In genomic region chr7:30754315-30754877, GRCh38 we compare ENCODE assay signal across 22 cellular contexts. TPM values are rescaled to one million over a fixed set of nuclear protein-coding genes. Genes with fewer than 3 reads are reported as not detected.
"Had no signal": no experiment of that assay in that cellular context is flagged by ENCODE, and none has a peak within 500 bp of the region (broad histone marks: within the 10 kb centered on the region; RNA-seq: fewer than 3 reads in every experiment).

No MANE protein-coding gene starts in this region.

- H3K36me3 ChIP-seq: ovary, sigmoid colon, uterus had no signal

- H3K4me3 ChIP-seq: ovary, uterus had no signal

- H3K27me3 ChIP-seq: ovary, sigmoid colon, testis, uterus had no signal

- H3K27ac Mint-ChIP-seq: activated CD8-positive, alpha-beta T cell treated with anti-CD3 and anti-CD28 coated beads, Interleukin-2, amount 10 ng/mL, durations not matched to agents 7 days and 5 days; activated naive CD4-positive, alpha-beta T cell treated with anti-CD3 and anti-CD28 coated beads, Interleukin-2, amount 10 ng/mL, durations not matched to agents 7 days and 5 days; activated T-cell treated with anti-CD3 and anti-CD28 coated beads, Interleukin-2, amount 50 U/mL, for 24 hours; activated T-helper 2 cell treated with anti-CD3 and anti-CD28 coated beads, Interferon-gamma antibody, Interleukin-2, Interleukin-4, amounts not matched to agents 10 μg/mL and 5 μg/mL and 100 μg/mL, durations not matched to agents 14 hours and 24 hours and 36 hours; effector memory CD8-positive, alpha-beta T cell; naive thymus-derived CD4-positive, alpha-beta T cell; stimulated activated memory B cell treated with anti-CD40 and anti-IgM and Interleukin-4, amounts not matched to agents 10 μg/mL and 1 μg/mL and 100 μg/mL, for 72 hours had no signal

- H3K9me3 Mint-ChIP-seq: activated naive CD4-positive, alpha-beta T cell treated with anti-CD3 and anti-CD28 coated beads, Interleukin-2, amount 10 ng/mL, durations not matched to agents 7 days and 5 days; activated T-cell treated with anti-CD3 and anti-CD28 coated beads, Interleukin-2, amount 50 U/mL, for 24 hours; activated T-helper 2 cell treated with anti-CD3 and anti-CD28 coated beads, Interferon-gamma antibody, Interleukin-2, Interleukin-4, amounts not matched to agents 10 μg/mL and 5 μg/mL and 100 μg/mL, durations not matched to agents 14 hours and 24 hours and 36 hours; effector memory CD8-positive, alpha-beta T cell had no signal

- H3K4me3 Mint-ChIP-seq: activated CD8-positive, alpha-beta T cell treated with anti-CD3 and anti-CD28 coated beads, Interleukin-2, amount 10 ng/mL, durations not matched to agents 7 days and 5 days; activated naive CD4-positive, alpha-beta T cell treated with anti-CD3 and anti-CD28 coated beads, Interleukin-2, amount 10 ng/mL, durations not matched to agents 7 days and 5 days; activated T-cell treated with anti-CD3 and anti-CD28 coated beads, Interleukin-2, amount 50 U/mL, for 24 hours; effector memory CD8-positive, alpha-beta T cell; naive thymus-derived CD4-positive, alpha-beta T cell; stimulated activated memory B cell treated with anti-CD40 and anti-IgM and Interleukin-4, amounts not matched to agents 10 μg/mL and 1 μg/mL and 100 μg/mL, for 72 hours had no signal

- H3K36me3 Mint-ChIP-seq: activated naive CD4-positive, alpha-beta T cell treated with anti-CD3 and anti-CD28 coated beads, Interleukin-2, amount 10 ng/mL, durations not matched to agents 7 days and 5 days; stimulated activated memory B cell treated with anti-CD40 and anti-IgM and Interleukin-4, amounts not matched to agents 10 μg/mL and 1 μg/mL and 100 μg/mL, for 72 hours had no signal

- H3K9me3 ChIP-seq: ovary, sigmoid colon, testis, uterus had no signal

- H3K27ac ChIP-seq: ovary had no signal

- ATAC-seq: activated CD8-positive, alpha-beta T cell treated with anti-CD3 and anti-CD28 coated beads, Interleukin-2, amount 10 ng/mL, durations not matched to agents 7 days and 5 days; effector memory CD8-positive, alpha-beta T cell; left lobe of liver; naive thymus-derived CD4-positive, alpha-beta T cell; stimulated activated memory B cell treated with anti-CD40 and anti-IgM and Interleukin-4, amounts not matched to agents 10 μg/mL and 1 μg/mL and 100 μg/mL, for 72 hours had no signal

- FAIRE-seq: astrocyte had no signal

- DNase-seq: activated CD4-positive, alpha-beta T cell treated with anti-CD3 and anti-CD28 coated beads for 48 hours; activated CD4-positive, CD25-positive, alpha-beta regulatory T cell; activated CD8-positive, alpha-beta T cell treated with anti-CD3 and anti-CD28 coated beads, Interleukin-2, amount 10 ng/mL, durations not matched to agents 7 days and 5 days; activated naive CD4-positive, alpha-beta T cell treated with anti-CD3 and anti-CD28 coated beads, Interleukin-2, amount 10 ng/mL, durations not matched to agents 7 days and 5 days; activated T-cell treated with anti-CD3 and anti-CD28 coated beads, Interleukin-2, amount 50 U/mL, for 24 hours; effector memory CD8-positive, alpha-beta T cell; foreskin fibroblast; islet precursor cell; mesenchymal stem cell; naive thymus-derived CD4-positive, alpha-beta T cell; ovary; sigmoid colon; stimulated activated CD4-positive, alpha-beta T cell treated with anti-CD3 and anti-CD28 coated beads, Interleukin-4, amount 100 ng/mL, for 4 hours; T-helper 1 cell; T1000; testis; uterus had no signal

- H3K4me1 Mint-ChIP-seq: activated naive CD4-positive, alpha-beta T cell treated with anti-CD3 and anti-CD28 coated beads, Interleukin-2, amount 10 ng/mL, durations not matched to agents 7 days and 5 days; stimulated activated memory B cell treated with anti-CD40 and anti-IgM and Interleukin-4, amounts not matched to agents 10 μg/mL and 1 μg/mL and 100 μg/mL, for 72 hours had no signal

RNA-seq across cellular contexts. Expression of gene INMT, which starts 2.5 kb away (rescaled TPM):
- total RNA-seq: activated CD8-positive, alpha-beta T cell treated with anti-CD3 and anti-CD28 coated beads, Interleukin-2, amount 10 ng/mL, durations not matched to agents 7 days and 5 days; activated T-helper 2 cell treated with anti-CD3 and anti-CD28 coated beads, Interferon-gamma antibody, Interleukin-2, Interleukin-4, amounts not matched to agents 10 μg/mL and 5 μg/mL and 100 μg/mL, durations not matched to agents 14 hours and 24 hours and 36 hours; pulmonary artery endothelial cell had no signal
